17 cellular contexts compared by ENCODE assay signal in genomic region chr10:82252081-82252480, GRCh38.
DNase-seq lines count a peak whose midpoint lies in the region; ATAC-seq and TF ChIP-seq lines count a peak whose summit lies in the region.
"Had no signal": no experiment of that assay in that cellular context is flagged by ENCODE, and none has a peak within 500 bp of the region (broad histone marks: within the 10 kb centered on the region; RNA-seq: fewer than 3 reads in every experiment).

No MANE protein-coding gene starts in this region.

- H3K27me3 ChIP-seq in breast epithelium (no peaks in the 10 kb centered on the region), neural progenitor cell (no peaks in the 10 kb centered on the region), upper lobe of right lung (no peaks in the 10 kb centered on the region)
- H3K27me3 ChIP-seq: BLaER1 had no signal

- H3K4me3 Mint-ChIP-seq in MCF 10A (ENCODE audit: unreplicated experiment) (no peak overlapping the region), neural progenitor cell (no peak overlapping the region), osteocyte (ENCODE audit: unreplicated experiment) (no peak overlapping the region)
- H3K4me3 Mint-ChIP-seq: CD8-positive, alpha-beta memory T cell; H9 had no signal

- H3K36me3 Mint-ChIP-seq in MCF 10A (ENCODE audit: insufficient read depth, unreplicated experiment) (peaks cover 11% of the 10 kb centered on the region), neural progenitor cell (no peaks in the 10 kb centered on the region), osteocyte (ENCODE audit: unreplicated experiment) (no peaks in the 10 kb centered on the region)
- H3K36me3 Mint-ChIP-seq: CD8-positive, alpha-beta memory T cell had no signal

- DNase-seq in MCF 10A (ENCODE audit: unreplicated experiment) (peak; percentile 68), breast epithelium (ENCODE audit: low spot score in 2 of 2) (no peak), fibroblast of villous mesenchyme (ENCODE audit: low read depth) (peak; percentile 16), neural progenitor cell (ENCODE audit: low spot score) (no peak), upper lobe of right lung (no peak), HK-2 (ENCODE audit: unreplicated experiment) (no peak), osteocyte (ENCODE audit: extremely low spot score, unreplicated experiment) (no peak), NCI-H1048 (lab: John Stamatoyannopoulos, UW) (no peak)
- DNase-seq: AML-193; Caco-2; CD8-positive, alpha-beta memory T cell; DMS53; GF-D8; GOT3; H9 had no signal

- no peak overlapping the region for H3K9ac ChIP-seq in neural progenitor cell
- H3K9ac ChIP-seq: BLaER1 had no signal

- no peaks in the 10 kb centered on the region for H3K4me1 ChIP-seq in breast epithelium
- peaks cover 21% of the 10 kb centered on the region for H3K4me1 ChIP-seq in neural progenitor cell
- no peaks in the 10 kb centered on the region for H3K4me1 ChIP-seq in upper lobe of right lung
- H3K4me1 ChIP-seq: Caco-2 had no signal

- CTCF ChIA-PET in MCF 10A (lab: Yijun Ruan, JAX), result no interaction called here

- TF ChIP-seq CTCF in MCF 10A (IDR thresholded peaks at IDR 0.05; ENCODE audit: unreplicated experiment) (no peak), breast epithelium (IDR thresholded peaks at IDR 0.05) (no peak), fibroblast of villous mesenchyme (IDR thresholded peaks at IDR 0.05; ENCODE audit: insufficient read depth, low read depth, low read length) (no peak), neural progenitor cell (IDR thresholded peaks at IDR 0.05) (no peak), upper lobe of right lung (IDR thresholded peaks at IDR 0.05) (no peak), osteocyte (IDR thresholded peaks at IDR 0.05) (no peak)

- no peak overlapping the region for H3K4me3 ChIP-seq in breast epithelium
- no peak overlapping the region for H3K4me3 ChIP-seq in fibroblast of villous mesenchyme (ENCODE audit: low read depth, low read length)
- H3K4me3 ChIP-seq in neural progenitor cell, result no peak overlapping the region
- H3K4me3 ChIP-seq in upper lobe of right lung, result no peak overlapping the region
- H3K4me3 ChIP-seq: BLaER1 had no signal

- H3K4me1 Mint-ChIP-seq in MCF 10A (ENCODE audit: insufficient read depth, unreplicated experiment), result peaks cover 30% of the 10 kb centered on the region
- H3K4me1 Mint-ChIP-seq in neural progenitor cell, result peaks cover 9% of the 10 kb centered on the region
- H3K4me1 Mint-ChIP-seq in osteocyte (ENCODE audit: unreplicated experiment), result no peaks in the 10 kb centered on the region
- H3K4me1 Mint-ChIP-seq: CD8-positive, alpha-beta memory T cell had no signal

- no peaks in the 10 kb centered on the region for H3K27me3 Mint-ChIP-seq in MCF 10A (ENCODE audit: insufficient read depth, unreplicated experiment)
- H3K27me3 Mint-ChIP-seq in neural progenitor cell (ENCODE audit: insufficient read depth, low read depth), result no peaks in the 10 kb centered on the region
- H3K27me3 Mint-ChIP-seq in osteocyte (ENCODE audit: unreplicated experiment), result no peaks in the 10 kb centered on the region
- H3K27me3 Mint-ChIP-seq: CD8-positive, alpha-beta memory T cell had no signal

- no peaks in the 10 kb centered on the region for H3K9me3 Mint-ChIP-seq in MCF 10A (ENCODE audit: unreplicated experiment)
- H3K9me3 Mint-ChIP-seq in neural progenitor cell, result no peaks in the 10 kb centered on the region
- H3K9me3 Mint-ChIP-seq in osteocyte (ENCODE audit: unreplicated experiment), result peaks cover 21% of the 10 kb centered on the region
- H3K9me3 Mint-ChIP-seq: H9 had no signal

- POLR2A ChIA-PET in MCF 10A (lab: Yijun Ruan, JAX), result interaction anchor here (2.7 kb wide), 1 partner anchor 15 kb away, joined by 11 read pairs; no protein-coding TSS in a partner anchor

- no peaks in the 10 kb centered on the region for H3K79me2 ChIP-seq in neural progenitor cell (ENCODE audit: low read depth)

- no peak for TF ChIP-seq POLR2A in breast epithelium (IDR thresholded peaks at IDR 0.05)

- intact Hi-C loops in MCF 10A (cut with micrococcal nuclease), result loop anchor here (10.0 kb wide), 1 partner anchor 1443 kb away; no protein-coding TSS in a partner anchor
- intact Hi-C loops in breast epithelium (cut with DNase I; ENCODE audit: low total_unique reads), result no loop called here
- intact Hi-C loops in upper lobe of right lung (cut with DNase I), result no loop called here

- no TSS peak for BruUV-seq in MCF 10A (replicated peaks; lab: Mats Ljungman, UMichigan)

- H3K9me3 ChIP-seq in breast epithelium (no peaks in the 10 kb centered on the region), neural progenitor cell (ENCODE audit: low read depth) (no peaks in the 10 kb centered on the region), upper lobe of right lung (no peaks in the 10 kb centered on the region)
- H3K9me3 ChIP-seq: BLaER1, Caco-2 had no signal

- peak; percentile 19 for ATAC-seq in upper lobe of right lung

- no peak overlapping the region for H2AFZ ChIP-seq in neural progenitor cell (replicated peaks)

- H4K20me1 ChIP-seq in neural progenitor cell (ENCODE audit: low read depth), result peaks cover 10% of the 10 kb centered on the region
- H4K20me1 ChIP-seq: BLaER1 had no signal

- no peak overlapping the region for H3K27ac Mint-ChIP-seq in MCF 10A (ENCODE audit: low read depth, unreplicated experiment)
- no peak overlapping the region for H3K27ac Mint-ChIP-seq in neural progenitor cell
- H3K27ac Mint-ChIP-seq in osteocyte (ENCODE audit: unreplicated experiment), result no peak overlapping the region
- H3K27ac Mint-ChIP-seq: CD8-positive, alpha-beta memory T cell had no signal

- H3K36me3 ChIP-seq in breast epithelium (no peaks in the 10 kb centered on the region), neural progenitor cell (no peaks in the 10 kb centered on the region), upper lobe of right lung (no peaks in the 10 kb centered on the region)

- H3F3A ChIP-seq in neural progenitor cell (ENCODE audit: low read depth), result peaks cover 19% of the 10 kb centered on the region

- H3K4me2 ChIP-seq in neural progenitor cell, result peak overlapping the region; percentile 35
- H3K4me2 ChIP-seq: BLaER1 had no signal

- no peak overlapping the region for H3K27ac ChIP-seq in breast epithelium
- H3K27ac ChIP-seq in neural progenitor cell, result no peak overlapping the region
- H3K27ac ChIP-seq in upper lobe of right lung, result no peak overlapping the region
- H3K27ac ChIP-seq: 22Rv1, BLaER1 had no signal

Comparison
In these comparisons a context has a peak if more than half of its experiments do, and no peak if none do; other contexts are left out.
1. DNase-seq: peak in MCF 10A (single experiment) and fibroblast of villous mesenchyme (single experiment); none in breast epithelium (0 of 2), neural progenitor cell (single experiment), upper lobe of right lung (single experiment), HK-2 (single experiment), osteocyte (single experiment) and NCI-H1048 (single experiment).